20 cellular contexts compared by ENCODE assay signal in the genomic region with DNA sequence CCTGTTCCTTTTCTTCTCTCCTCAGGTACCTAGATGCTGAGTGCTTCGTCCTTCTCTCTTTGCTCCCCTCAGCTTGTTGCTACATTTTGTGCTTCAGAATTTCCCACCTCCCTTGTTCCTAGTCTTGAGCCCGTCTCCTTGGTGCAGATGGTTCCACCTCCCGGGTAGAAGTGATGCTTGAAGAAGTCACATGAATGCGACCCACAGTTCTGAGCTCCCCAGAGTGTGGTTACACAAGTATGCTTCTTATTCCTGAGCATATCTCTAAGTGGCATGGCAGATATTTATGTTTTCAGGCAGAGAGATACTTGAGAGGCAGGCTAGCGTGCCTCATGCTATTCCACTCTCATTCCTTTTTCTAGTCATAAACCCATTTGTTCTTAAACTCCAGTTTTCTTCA. TPM values are rescaled to one million over a fixed set of nuclear protein-coding genes. Genes with fewer than 3 reads are reported as not detected.
DNase-seq lines count a peak whose midpoint lies in the region; TF ChIP-seq lines count a peak whose summit lies in the region.
"Had no signal": no experiment of that assay in that cellular context is flagged by ENCODE, and none has a peak within 500 bp of the region (broad histone marks: within the 10 kb centered on the region; RNA-seq: fewer than 3 reads in every experiment).

No MANE protein-coding gene starts in this region.

- peak in 1 of 6 experiments; percentile 4 for TF ChIP-seq CTCF in thyroid gland (IDR thresholded peaks at IDR 0.05)

- 21 to 55% methylated on average over 5 of the region's 5 CpGs for WGBS in thyroid gland, 2 donors

- peak overlapping the region; percentile 47 to 58 (median 52) for H3K27ac ChIP-seq in thyroid gland
- H3K27ac ChIP-seq: WERI-Rb-1 had no signal

- H3K4me3 ChIP-seq in adipocyte (ENCODE audit: low read length) (no peak overlapping the region), thyroid gland (replicated peaks in 1 of 3) (no peak overlapping the region)
- H3K4me3 ChIP-seq: esophagus squamous epithelium, HAP-1 had no signal

- no peak overlapping the region for H3K9ac ChIP-seq in adipocyte (ENCODE audit: low read length)

- peaks cover 33% of the 10 kb centered on the region for H3K4me1 ChIP-seq in adipocyte (ENCODE audit: control insufficient read depth, insufficient read depth, low read length)
- H3K4me1 ChIP-seq in thyroid gland, result peaks cover 12 to 15% of the 10 kb centered on the region in 2 donors

- H3K27me3 ChIP-seq in adipocyte (replicated peaks; ENCODE audit: control insufficient read depth, insufficient read depth, low read length) (no peaks in the 10 kb centered on the region), thyroid gland (no peaks in the 10 kb centered on the region)
- H3K27me3 ChIP-seq: esophagus squamous epithelium had no signal

- H3K36me3 ChIP-seq in adipocyte (ENCODE audit: control insufficient read depth, insufficient read depth, low read length, severe bottlenecking) (no peaks in the 10 kb centered on the region), thyroid gland (no peaks in the 10 kb centered on the region)
- H3K36me3 ChIP-seq: esophagus squamous epithelium, HAP-1, WERI-Rb-1 had no signal

- peak; percentile 70 for DNase-seq in EH (ENCODE audit: low read depth)
- peak; percentile 22 for DNase-seq in adipocyte (ENCODE audit: low read depth)
- peak; percentile 35 for DNase-seq in kidney tubule cell (ENCODE audit: low spot score)
- peak; percentile 70 to 81 for DNase-seq in thyroid gland
- DNase-seq in LoVo (ENCODE audit: low spot score), result no peak
- no peak for DNase-seq in NCI-H446 treated with DMSO at 0.1 percent for 48 hours (lab: John Stamatoyannopoulos, UW)
- DNase-seq in stimulated activated CD4-positive, alpha-beta T cell treated with anti-CD3 and anti-CD28 coated beads, Interleukin-12 subunit alpha, Interleukin-12 subunit beta, amount 100 ng/mL, for 4 hours, result no peak
- no peak for DNase-seq in activated effector memory CD4-positive, alpha-beta T cell treated with Interleukin-2 at 50 U/mL for 16 hours
- DNase-seq: activated CD8-positive, alpha-beta T cell treated with anti-CD3 and anti-CD28 coated beads for 36 hours; AML-193; Calu3; esophagus squamous epithelium; GDM1; immature natural killer cell; NCI-H1930; NCI-H524 treated with DMSO at 0.1 percent for 48 hours; Right ventricle myocardium superior; stimulated activated naive B cell treated with anti-CD40 and anti-IgM and Interleukin-4, amounts not matched to agents 10 μg/mL and 1 μg/mL and 100 μg/mL, for 72 hours; WERI-Rb-1 had no signal

- no peak for TF ChIP-seq POLR2A in thyroid gland (IDR thresholded peaks at IDR 0.05)

- intact Hi-C loops in thyroid gland (cut with DNase I), result loop anchor here (10.0 kb wide), 1 partner anchor 55 kb away; no protein-coding TSS in a partner anchor

- H3K9me3 ChIP-seq in adipocyte (ENCODE audit: control insufficient read depth, low read length), result no peaks in the 10 kb centered on the region
- no peaks in the 10 kb centered on the region for H3K9me3 ChIP-seq in thyroid gland
- H3K9me3 ChIP-seq: esophagus squamous epithelium, HAP-1 had no signal

RNA-seq across cellular contexts. Expression of a gene that starts 34.0 kb away (rescaled TPM):
- total RNA-seq in thyroid gland, result 10 to 100 TPM; 12.6 to 14.9 (median 13.4) TPM

Comparison
In these comparisons a context has a peak if more than half of its experiments do, and no peak if none do; other contexts are left out.
1. DNase-seq: peak in EH (single experiment), adipocyte (single experiment), kidney tubule cell (single experiment) and thyroid gland (2 of 2); none in LoVo (single experiment), NCI-H446 treated with DMSO at 0.1 percent for 48 hours (single experiment), stimulated activated CD4-positive, alpha-beta T cell treated with anti-CD3 and anti-CD28 coated beads, Interleukin-12 subunit alpha, Interleukin-12 subunit beta, amount 100 ng/mL, for 4 hours (single experiment) and activated effector memory CD4-positive, alpha-beta T cell treated with Interleukin-2 at 50 U/mL for 16 hours (single experiment).